Comparison of ENCODE assay signal across 27 cellular contexts in the genomic region with DNA sequence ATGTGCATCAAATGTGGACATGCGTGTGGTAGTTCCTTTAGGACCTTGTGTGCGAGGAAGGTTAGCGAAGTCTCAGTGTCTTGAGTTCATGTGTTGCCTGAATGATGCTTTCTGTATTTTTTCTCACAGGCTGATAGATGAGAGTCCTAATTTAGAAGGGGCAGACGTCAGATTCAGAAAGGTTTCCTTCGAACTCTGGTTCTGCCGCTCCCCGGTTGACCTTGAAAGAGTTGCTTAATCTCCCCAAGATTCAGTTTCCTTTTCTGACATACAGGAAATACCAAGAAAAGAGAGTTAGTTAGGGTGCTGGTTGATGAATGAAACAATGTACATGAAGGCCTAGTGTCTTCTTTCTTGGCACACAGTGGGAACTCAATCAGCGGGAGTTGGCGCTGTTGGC. TPM values are rescaled to one million over a fixed set of nuclear protein-coding genes. Genes with fewer than 3 reads are reported as not detected.
"Had no signal": no experiment of that assay in that cellular context is flagged by ENCODE, and none has a peak within 500 bp of the region (broad histone marks: within the 10 kb centered on the region; RNA-seq: fewer than 3 reads in every experiment).

No MANE protein-coding gene starts in this region.

- H3K4me3 ChIP-seq: cardiac muscle cell, SJCRH30, SK-N-MC had no signal

- H3K9ac ChIP-seq: KMS-11 had no signal

- H3K4me1 ChIP-seq: SJCRH30 had no signal

- H3K27ac ChIP-seq: cardiac muscle cell, KMS-11, SJCRH30, SK-N-MC had no signal

- H3K36me3 ChIP-seq: cardiac muscle cell, SJCRH30 had no signal

- DNase-seq: activated CD4-positive, alpha-beta memory T cell treated with anti-CD3 and anti-CD28 coated beads for 36 hours; activated CD4-positive, alpha-beta T cell treated with anti-CD3 and anti-CD28 coated beads for 36 hours; activated CD4-positive, alpha-beta T cell treated with anti-CD3 and anti-CD28 coated beads, Interleukin-2, amount 50 U/mL, for 1 hour; activated effector memory CD4-positive, alpha-beta T cell treated with anti-CD3 and anti-CD28 coated beads, Interleukin-2, amount 50 U/mL, for 16 hours; activated naive CD4-positive, alpha-beta T cell; activated naive CD4-positive, alpha-beta T cell treated with anti-CD3 and anti-CD28 coated beads, Interleukin-2, amount 50 U/mL, for 16 hours; activated naive CD8-positive, alpha-beta T cell treated with anti-CD3 and anti-CD28 coated beads for 36 hours; activated T-cell treated with anti-CD3 and anti-CD28 coated beads, Interleukin-2, amount 50 U/mL, for 1 hour; activated T-cell treated with anti-CD3 and anti-CD28 coated beads, Interleukin-2, amount 50 U/mL, for 72 hours; amniotic stem cell; aorta; MM.1S; NCI-H1048; NCI-H1105 treated with DMSO at 0.1 percent for 48 hours; NCI-H1436 treated with DMSO at 0.1 percent for 48 hours; NCI-H1694 treated with DMSO at 0.1 percent for 48 hours; NCI-H2029 treated with DMSO at 0.1 percent for 48 hours; NCI-H2107; NCI-H2171; NCI-H510A; NCI-H748 treated with DMSO at 0.1 percent for 48 hours; OCI-M1; SHP77; SJCRH30 had no signal

- H3K4me2 ChIP-seq: KMS-11 had no signal

- H3K9me3 ChIP-seq: SJCRH30 had no signal

- H3K27me3 ChIP-seq: cardiac muscle cell, SJCRH30 had no signal

RNA-seq across cellular contexts. Expression of gene TTC12, which starts 35.9 kb away (rescaled TPM):
- total RNA-seq: SJCRH30 had no signal
